ENCODE assay signal across 8 cellular contexts in genomic region chr11:120929664-120930154, GRCh38.
DNase-seq lines count a peak whose midpoint lies in the region; ATAC-seq and TF ChIP-seq lines count a peak whose summit lies in the region.

No MANE protein-coding gene starts in this region.

- 24% methylated on average over 13 of the region's 13 CpGs for WGBS in smooth muscle cell (ENCODE audit: low lambda C conversion rate)

- H3K79me2 ChIP-seq in smooth muscle cell (ENCODE audit: low read depth), result no peaks in the 10 kb centered on the region

- peak; percentile 56 for TF ChIP-seq CTCF in left ventricle myocardium inferior (IDR thresholded peaks at IDR 0.05; ENCODE audit: borderline replicate concordance)
- peak; percentile 53 for TF ChIP-seq CTCF in smooth muscle cell (IDR thresholded peaks at IDR 0.05; ENCODE audit: borderline replicate concordance, insufficient read depth, poor library complexity, severe bottlenecking)

- intact Hi-C loops in left ventricle myocardium inferior (cut with micrococcal nuclease), result loop anchor here (10.0 kb wide), 1 partner anchor 265 kb away; no protein-coding TSS in a partner anchor

- H3K27me3 ChIP-seq in left ventricle myocardium inferior (ENCODE audit: low read depth), result peaks cover 32% of the 10 kb centered on the region
- no peaks in the 10 kb centered on the region for H3K27me3 ChIP-seq in smooth muscle cell (ENCODE audit: low read depth)

- H3K4me1 ChIP-seq in left ventricle myocardium inferior (no peaks in the 10 kb centered on the region), smooth muscle cell (ENCODE audit: low read depth) (no peaks in the 10 kb centered on the region)

- H3K9ac ChIP-seq in smooth muscle cell (ENCODE audit: low read depth), result no peak overlapping the region

- no peak overlapping the region for H3K4me2 ChIP-seq in smooth muscle cell

- H3K4me3 ChIP-seq in left ventricle myocardium inferior (no peak overlapping the region), smooth muscle cell (no peak overlapping the region)

- H3K36me3 ChIP-seq in left ventricle myocardium inferior, result no peaks in the 10 kb centered on the region
- H3K36me3 ChIP-seq in smooth muscle cell (ENCODE audit: low read depth), result no peaks in the 10 kb centered on the region

- ATAC-seq in GM19351 (IDR thresholded peaks at IDR 0.05; ENCODE audit: unreplicated experiment) (peak; percentile 45), GM19463 (IDR thresholded peaks at IDR 0.05; ENCODE audit: unreplicated experiment) (no peak)

- no peaks in the 10 kb centered on the region for H4K20me1 ChIP-seq in smooth muscle cell (ENCODE audit: low read depth)

- peaks cover 4% of the 10 kb centered on the region for H3F3A ChIP-seq in smooth muscle cell (ENCODE audit: low read depth)

- H3K27ac ChIP-seq in left ventricle myocardium inferior (replicated peaks), result no peak overlapping the region
- H3K27ac ChIP-seq in smooth muscle cell (ENCODE audit: low read depth), result no peak overlapping the region

- H3K9me3 ChIP-seq in left ventricle myocardium inferior (replicated peaks) (no peaks in the 10 kb centered on the region), smooth muscle cell (replicated peaks; ENCODE audit: low read depth) (no peaks in the 10 kb centered on the region)

- H2AFZ ChIP-seq in smooth muscle cell (ENCODE audit: low read depth), result no peak overlapping the region

- DNase-seq in Ammon's horn (ENCODE audit: low spot score) (peak; percentile 61), NCI-H69 (lab: John Stamatoyannopoulos, UW) (peak; percentile 69), activated T-helper 1 cell treated with Interleukin-2 at 50 U/mL for 16 hours (ENCODE audit: low read depth) (peak; percentile 7), left ventricle myocardium inferior (peak; percentile 23), smooth muscle cell (lab: John Stamatoyannopoulos, UW; ENCODE audit: unreplicated experiment) (no peak), NCI-H2107 (lab: John Stamatoyannopoulos, UW) (no peak)

Comparison
In these comparisons a context has a peak if more than half of its experiments do, and no peak if none do; other contexts are left out.
1. DNase-seq: peak in Ammon's horn (single experiment), NCI-H69 (single experiment), activated T-helper 1 cell treated with Interleukin-2 at 50 U/mL for 16 hours (single experiment) and left ventricle myocardium inferior (single experiment); none in smooth muscle cell (single experiment) and NCI-H2107 (single experiment).